18 cellular contexts compared by ENCODE assay signal in the genomic region with DNA sequence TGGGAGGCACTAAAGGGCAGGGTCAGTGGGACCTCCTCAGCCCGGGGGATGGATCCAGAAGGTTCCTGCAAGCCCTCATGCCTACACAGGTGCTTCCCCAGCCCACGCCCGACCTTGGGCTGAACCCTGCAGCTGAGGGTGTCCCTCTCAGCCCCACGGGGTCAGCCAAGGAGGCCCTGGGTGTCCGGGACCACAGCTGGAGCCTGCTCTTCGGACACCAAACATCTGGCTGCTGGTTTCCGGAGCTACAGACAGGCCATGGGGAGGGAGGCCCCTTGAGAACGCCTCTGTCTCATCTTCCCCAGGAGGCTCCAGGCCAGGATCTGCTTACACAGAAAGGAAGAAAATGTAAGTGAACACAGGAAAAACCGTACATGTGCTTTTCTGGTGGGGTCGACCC.
DNase-seq lines count a peak whose midpoint lies in the region; ATAC-seq, FAIRE-seq and TF ChIP-seq lines count a peak whose summit lies in the region.
"Had no signal": no experiment of that assay in that cellular context is flagged by ENCODE, and none has a peak within 500 bp of the region (broad histone marks: within the 10 kb centered on the region; RNA-seq: fewer than 3 reads in every experiment).

No MANE protein-coding gene starts in this region.

- no peaks in the 10 kb centered on the region for H3K9me3 ChIP-seq in HEK293 (ENCODE audit: control insufficient read depth, insufficient read depth, low read depth, low read length)
- H3K9me3 ChIP-seq in H1 (ENCODE audit: insufficient read depth in 2 of 2, low read depth in 1 of 2, low read length in 1 of 2), result 0 out of 4 replicates have a peak, but pooled peaks cover 0 to 2% of the 10 kb centered on the region in 2 experiments
- no peaks in the 10 kb centered on the region for H3K9me3 ChIP-seq in HepG2 (ENCODE audit: low read length)
- peaks cover 0 to 4% (median 0%) of the 10 kb centered on the region in 4 donors for H3K9me3 ChIP-seq in sigmoid colon

- H3K4me1 Mint-ChIP-seq in activated CD4-positive, alpha-beta T cell treated with anti-CD3 and anti-CD28 coated beads, Interleukin-2, amount 10 ng/mL, durations not matched to agents 7 days and 5 days, result no peaks in the 10 kb centered on the region

- TF ChIP-seq EP300 in H1 (IDR thresholded peaks at IDR 0.05; ENCODE audit: borderline replicate concordance in 1 of 2, low read depth in 2 of 2, low read length in 2 of 2), result no peak
- TF ChIP-seq EP300 in HepG2 (IDR thresholded peaks at IDR 0.05; ENCODE audit: low read depth in 2 of 2, low read length in 2 of 2), result no peak
- TF ChIP-seq EP300 in HepG2 (CRISPR knock-in tag; IDR thresholded peaks at IDR 0.05; ENCODE audit: borderline replicate concordance), result no peak
- TF ChIP-seq EP300 in sigmoid colon (IDR thresholded peaks at IDR 0.05), result no peak

- CTCF ChIA-PET in HEK293 (lab: Yijun Ruan, JAX), result no interaction called here
- CTCF ChIA-PET in H1 (lab: Charles Lee; ENCODE audit: partially characterized antibody), result interaction anchor here (0.7 to 1.2 kb wide), 3 partner anchors 13 to 103 kb away, joined by 3 to 5 read pairs (median 5); no protein-coding TSS in a partner anchor
- CTCF ChIA-PET in HepG2 (lab: Yijun Ruan, JAX; ENCODE audit: low intra/inter-chr PET ratio, low total read pairs), result no interaction called here
- CTCF ChIA-PET in activated CD4-positive, alpha-beta T cell treated with anti-CD3 and anti-CD28 coated beads, Interleukin-2, amount 10 ng/mL, durations not matched to agents 7 days and 5 days (lab: Charles Lee), result no interaction called here

- no peak overlapping the region for H2AFZ ChIP-seq in H1 (ENCODE audit: low read length)
- no peak overlapping the region for H2AFZ ChIP-seq in HepG2 (ENCODE audit: low read length)
- H2AFZ ChIP-seq: PC-9 had no signal

- H2BK15ac ChIP-seq in H1 (ENCODE audit: low read length), result no peak overlapping the region

- H3K18ac ChIP-seq in H1 (ENCODE audit: extremely low read depth, low read length), result no peak overlapping the region

- DNase-seq in H1 (ENCODE audit: low read depth in 1 of 2, low spot score in 2 of 2), result no peak
- DNase-seq in HepG2 (ENCODE audit: low spot score), result no peak
- peak; percentile 86 for DNase-seq in sigmoid colon
- DNase-seq in coronary artery (ENCODE audit: low spot score), result no peak
- DNase-seq in NCI-H69 (lab: John Stamatoyannopoulos, UW), result no peak
- DNase-seq in activated CD4-positive, alpha-beta T cell treated with anti-CD3 and anti-CD28 coated beads, Interleukin-2, amount 10 ng/mL, durations not matched to agents 7 days and 5 days, result no peak
- DNase-seq in AG20443 (ENCODE audit: low spot score), result no peak
- DNase-seq: AML-193; CD4-positive, alpha-beta T cell; DMS79 treated with DMSO at 0.1 percent for 48 hours; GDM1; NCI-H146; NCI-H2227 treated with DMSO at 0.1 percent for 48 hours; NCI-H526; PC-9 had no signal

- no peak overlapping the region for H3K23ac ChIP-seq in H1 (ENCODE audit: insufficient read length)

- H3K9me3 Mint-ChIP-seq in activated CD4-positive, alpha-beta T cell treated with anti-CD3 and anti-CD28 coated beads, Interleukin-2, amount 10 ng/mL, durations not matched to agents 7 days and 5 days, result no peaks in the 10 kb centered on the region
- H3K9me3 Mint-ChIP-seq: CD4-positive, alpha-beta T cell had no signal

- H3K27ac Mint-ChIP-seq in activated CD4-positive, alpha-beta T cell treated with anti-CD3 and anti-CD28 coated beads, Interleukin-2, amount 10 ng/mL, durations not matched to agents 7 days and 5 days, result no peak overlapping the region
- H3K27ac Mint-ChIP-seq: CD4-positive, alpha-beta T cell had no signal

- H3K27ac ChIP-seq in HEK293 (ENCODE audit: extremely low read depth, low read depth, low read length) (no peak overlapping the region), H1 (ENCODE audit: low read depth, low read length) (no peak overlapping the region), HepG2 (ENCODE audit: extremely low read length, insufficient read depth, low read length) (no peak overlapping the region), sigmoid colon (peak overlapping the region in 2 of 4 donors; percentile 5 to 40), coronary artery (no peak overlapping the region)
- H3K27ac ChIP-seq: PC-9 had no signal

- no peak overlapping the region for H3K14ac ChIP-seq in H1 (ENCODE audit: insufficient read length)

- H3K4ac ChIP-seq in H1 (replicated peaks; ENCODE audit: insufficient read length, low read depth, low read length), result no peak overlapping the region

- no peak for TF ChIP-seq CTCF in HEK293 (tag by site-specific recombination; IDR thresholded peaks at IDR 0.05)
- TF ChIP-seq CTCF in H1 (IDR thresholded peaks at IDR 0.05; ENCODE audit: control extremely low read depth in 1 of 3, insufficient read depth in 1 of 3, low read depth in 1 of 3, low read length in 3 of 3), result no peak
- TF ChIP-seq CTCF in HepG2 (CRISPR knock-in tag; IDR thresholded peaks at IDR 0.05), result no peak
- TF ChIP-seq CTCF in sigmoid colon (IDR thresholded peaks at IDR 0.05), result no peak
- no peak for TF ChIP-seq CTCF in coronary artery (IDR thresholded peaks at IDR 0.05)

- no peaks in the 10 kb centered on the region for H3K27me3 Mint-ChIP-seq in activated CD4-positive, alpha-beta T cell treated with anti-CD3 and anti-CD28 coated beads, Interleukin-2, amount 10 ng/mL, durations not matched to agents 7 days and 5 days

- intact Hi-C loops in HepG2 (cut with micrococcal nuclease; ENCODE audit: unreplicated experiment), result no loop called here
- intact Hi-C loops in sigmoid colon (cut with DNase I), result no loop called here

- no peaks in the 10 kb centered on the region for H4K20me1 ChIP-seq in H1 (replicated peaks in 1 of 2; ENCODE audit: control insufficient read depth in 1 of 2, insufficient read depth in 2 of 2, low read length in 2 of 2)
- H4K20me1 ChIP-seq in HepG2 (ENCODE audit: insufficient read depth, low read length), result no peaks in the 10 kb centered on the region

- H3K79me2 ChIP-seq in H1 (ENCODE audit: control insufficient read depth in 1 of 2, insufficient read depth in 2 of 2, low read length in 2 of 2) (no peaks in the 10 kb centered on the region), HepG2 (ENCODE audit: insufficient read depth, low read length) (no peaks in the 10 kb centered on the region)

- no peak overlapping the region for H4K5ac ChIP-seq in H1 (ENCODE audit: insufficient read length, low read depth, low read length)

- FAIRE-seq in H1 (lab: Jason Lieb, UNC) (no peak), HepG2 (lab: Jason Lieb, UNC) (no peak)
- FAIRE-seq: GM12892 had no signal

- no peak for ATAC-seq in HepG2
- ATAC-seq: HCT116 had no signal

- H3K56ac ChIP-seq in H1 (replicated peaks; ENCODE audit: insufficient read length, low read depth, low read length), result no peak overlapping the region

- H4K8ac ChIP-seq in H1 (ENCODE audit: extremely low read depth, insufficient read depth, low read length), result no peak overlapping the region; the same call in 1 of the 2 replicates

- POLR2A ChIA-PET in HEK293 (lab: Yijun Ruan, JAX), result no interaction called here
- POLR2A ChIA-PET in H1 (lab: Charles Lee; ENCODE audit: partially characterized antibody), result no interaction called here
- POLR2A ChIA-PET in HepG2 (lab: Yijun Ruan, JAX), result no interaction called here
- POLR2A ChIA-PET in activated CD4-positive, alpha-beta T cell treated with anti-CD3 and anti-CD28 coated beads, Interleukin-2, amount 10 ng/mL, durations not matched to agents 7 days and 5 days (lab: Charles Lee), result no interaction called here

- no peak overlapping the region for H2BK20ac ChIP-seq in H1 (ENCODE audit: low read length)

- H3K9ac ChIP-seq in H1 (replicated peaks in 1 of 4; ENCODE audit: extremely low read depth in 1 of 4, low read depth in 3 of 4, low read length in 3 of 4) (no peak overlapping the region), HepG2 (ENCODE audit: insufficient read depth, low read depth, low read length) (no peak overlapping the region)

- TF ChIP-seq RAD21 in H1 (IDR thresholded peaks at IDR 0.05 in 1 of 2, conservative IDR thresholded peaks at IDR 0.05 in 1 of 2; ENCODE audit: low read depth in 2 of 2, low read length in 2 of 2) (no peak), HepG2 (CRISPR knock-in tag; IDR thresholded peaks at IDR 0.05) (no peak)

- no peaks in the 10 kb centered on the region for H3K27me3 ChIP-seq in H1 (replicated peaks in 1 of 4; ENCODE audit: control insufficient read depth in 3 of 4, extremely low read depth in 1 of 4, insufficient read depth in 3 of 4, low read length in 3 of 4)
- H3K27me3 ChIP-seq in HepG2 (ENCODE audit: control insufficient read depth in 1 of 2, insufficient read depth in 2 of 2, low read length in 2 of 2), result 0 out of 5 replicates have a peak, but pooled peaks cover 0 to 7% of the 10 kb centered on the region in 2 experiments
- H3K27me3 ChIP-seq in sigmoid colon, result no peaks in the 10 kb centered on the region

- no peak overlapping the region for H3K4me3 Mint-ChIP-seq in activated CD4-positive, alpha-beta T cell treated with anti-CD3 and anti-CD28 coated beads, Interleukin-2, amount 10 ng/mL, durations not matched to agents 7 days and 5 days
- H3K4me3 Mint-ChIP-seq: CD4-positive, alpha-beta T cell had no signal

- H3K36me3 ChIP-seq in HEK293 (ENCODE audit: control insufficient read depth in 2 of 2, insufficient read depth in 1 of 2, low read length in 2 of 2) (no peaks in the 10 kb centered on the region), H1 (ENCODE audit: control insufficient read depth in 2 of 4, insufficient read depth in 4 of 4, low read length in 3 of 4) (no peaks in the 10 kb centered on the region), HepG2 (replicated peaks in 1 of 2; ENCODE audit: control insufficient read depth in 1 of 2, insufficient read depth in 2 of 2, low read length in 2 of 2) (no peaks in the 10 kb centered on the region), sigmoid colon (no peaks in the 10 kb centered on the region)

- 84% methylated on average over 10 of the region's 10 CpGs; no CpG with 5 or more reads in 1 of the 2 experiments for WGBS in H1 (ENCODE audit: extremely low coverage in 1 of 2, insufficient coverage in 1 of 2, insufficient read length in 1 of 2, insufficient replicate concordance in 2 of 2, low coverage in 1 of 2, low lambda C conversion rate in 2 of 2, missing lambda C conversion rate in 1 of 2), 2 experiments
- 16% methylated on average over 6 of the region's 10 CpGs for WGBS in HepG2 (ENCODE audit: low lambda C conversion rate)
- 61% methylated on average over 10 of the region's 10 CpGs for WGBS in sigmoid colon, 2 donors

- H3K4me1 ChIP-seq in HEK293 (ENCODE audit: control insufficient read depth, insufficient read depth, low read length), result no peaks in the 10 kb centered on the region
- H3K4me1 ChIP-seq in H1 (replicated peaks in 1 of 4; ENCODE audit: control insufficient read depth in 3 of 4, insufficient read depth in 4 of 4, low read length in 3 of 4), result peaks cover 2 to 22% (median 13%) of the 10 kb centered on the region in 4 experiments
- H3K4me1 ChIP-seq in HepG2 (ENCODE audit: insufficient read depth, low read length), result no peaks in the 10 kb centered on the region
- H3K4me1 ChIP-seq in sigmoid colon, result no peaks in the 10 kb centered on the region

- H3K23me2 ChIP-seq in H1 (ENCODE audit: low read depth, low read length), result no peaks in the 10 kb centered on the region

- no peak overlapping the region for H2AK5ac ChIP-seq in H1 (ENCODE audit: low read depth, low read length)

- H3K4me2 ChIP-seq in H1 (ENCODE audit: insufficient read depth in 1 of 2, low read depth in 2 of 2, low read length in 2 of 2) (no peak overlapping the region), HepG2 (ENCODE audit: low read depth, low read length) (no peak overlapping the region)
- H3K4me2 ChIP-seq: PC-9 had no signal

- no peaks in the 10 kb centered on the region for H3K79me1 ChIP-seq in H1 (ENCODE audit: low read depth, low read length)

- no peaks in the 10 kb centered on the region for H3K36me3 Mint-ChIP-seq in activated CD4-positive, alpha-beta T cell treated with anti-CD3 and anti-CD28 coated beads, Interleukin-2, amount 10 ng/mL, durations not matched to agents 7 days and 5 days (ENCODE audit: low read depth)

- no peak overlapping the region for H2BK120ac ChIP-seq in H1 (replicated peaks; ENCODE audit: low read depth, low read length)

- 0 out of 2 replicates have a peak overlapping the region, but pooled peaks have one; percentile 43 for H2BK12ac ChIP-seq in H1 (ENCODE audit: low read depth, low read length)

- no TSS peak for BruUV-seq in HepG2 (replicated peaks; lab: Mats Ljungman, UMichigan)

- no peak overlapping the region for H2BK5ac ChIP-seq in H1 (ENCODE audit: low read depth, low read length)

- H4K91ac ChIP-seq in H1 (replicated peaks; ENCODE audit: insufficient read length, low read length), result no peak overlapping the region

- H3K4me3 ChIP-seq in HEK293 (ENCODE audit: low read depth, low read length), result no peak overlapping the region
- no peak overlapping the region for H3K4me3 ChIP-seq in H1 (ENCODE audit: extremely low read depth in 1 of 4, insufficient read depth in 2 of 4, low read depth in 3 of 4, low read length in 4 of 4)
- no peak overlapping the region for H3K4me3 ChIP-seq in HepG2 (replicated peaks in 1 of 3; ENCODE audit: insufficient read depth in 1 of 3, low read depth in 2 of 3, low read length in 3 of 3)
- H3K4me3 ChIP-seq in sigmoid colon, result no peak overlapping the region
- no peak overlapping the region for H3K4me3 ChIP-seq in coronary artery
- H3K4me3 ChIP-seq: PC-9 had no signal

- TF ChIP-seq POLR2A in H1 (IDR thresholded peaks at IDR 0.05; ENCODE audit: control extremely low read depth in 1 of 2, low read depth in 2 of 2, low read length in 2 of 2) (no peak), HepG2 (IDR thresholded peaks at IDR 0.05; ENCODE audit: insufficient read depth in 1 of 2, low read depth in 2 of 2, low read length in 2 of 2) (no peak), sigmoid colon (IDR thresholded peaks at IDR 0.05) (no peak)

- in situ Hi-C loops in HepG2 (cut with HindIII; ENCODE audit: extremely low pct_ligation_motif_present, low pct_unique_long_range_greater_than_20kb), result no loop called here
